Comparison of ENCODE assay signal across 30 cellular contexts in the genomic region with DNA sequence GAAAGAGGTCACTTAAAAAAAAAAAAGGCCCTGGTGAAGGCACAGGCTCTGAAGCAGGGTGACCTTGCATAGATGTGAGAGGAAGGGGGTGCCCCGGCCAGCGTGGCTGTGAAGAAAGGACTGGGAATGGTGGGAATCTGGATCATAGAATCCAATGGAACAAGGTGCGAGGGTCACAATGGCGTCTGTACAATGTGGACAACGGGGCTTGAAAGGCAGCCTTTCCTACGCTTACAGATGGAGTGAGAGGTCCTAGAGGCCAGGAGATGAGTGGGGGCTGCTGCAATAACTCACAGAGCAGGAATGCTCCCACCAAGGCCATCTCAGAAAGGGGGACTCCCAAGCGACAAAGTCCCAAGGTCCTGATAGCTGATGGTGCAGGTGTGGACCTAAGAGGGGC.
"Had no signal": no experiment of that assay in that cellular context is flagged by ENCODE, and none has a peak within 500 bp of the region (broad histone marks: within the 10 kb centered on the region; RNA-seq: fewer than 3 reads in every experiment).

No MANE protein-coding gene starts in this region.

- H3K4me3 ChIP-seq: K562, MG63, SK-N-MC had no signal

- H3K27ac Mint-ChIP-seq: activated naive CD4-positive, alpha-beta T cell treated with anti-CD3 and anti-CD28 coated beads, Interleukin-2, amount 10 ng/mL, durations not matched to agents 7 days and 5 days; activated naive CD8-positive, alpha-beta T cell; activated naive CD8-positive, alpha-beta T cell treated with anti-CD3 and anti-CD28 coated beads, Interleukin-2, amount 50 U/mL, for 24 hours; brain had no signal

- H3K36me3 ChIP-seq: MG63, WERI-Rb-1 had no signal

- H3K9me3 Mint-ChIP-seq: activated naive CD4-positive, alpha-beta T cell treated with anti-CD3 and anti-CD28 coated beads, Interleukin-2, amount 10 ng/mL, durations not matched to agents 7 days and 5 days; activated naive CD8-positive, alpha-beta T cell treated with anti-CD3 and anti-CD28 coated beads, Interleukin-2, amount 50 U/mL, for 24 hours; brain had no signal

- H3K4me3 Mint-ChIP-seq: activated CD8-positive, alpha-beta T cell treated with anti-CD3 and anti-CD28 coated beads, Interleukin-2, amount 10 ng/mL, durations not matched to agents 7 days and 5 days; activated naive CD4-positive, alpha-beta T cell treated with anti-CD3 and anti-CD28 coated beads, Interleukin-2, amount 10 ng/mL, durations not matched to agents 7 days and 5 days; activated naive CD8-positive, alpha-beta T cell; activated naive CD8-positive, alpha-beta T cell treated with anti-CD3 and anti-CD28 coated beads, Interleukin-2, amount 50 U/mL, for 24 hours; brain had no signal

- H3K9me3 ChIP-seq: MG63 had no signal

- H3K27me3 ChIP-seq: MG63 had no signal

- DNase-seq: activated CD4-positive, alpha-beta T cell treated with anti-CD3 and anti-CD28 coated beads for 1 hour; activated CD4-positive, alpha-beta T cell treated with anti-CD3 and anti-CD28 coated beads for 48 hours; activated CD4-positive, alpha-beta T cell treated with anti-CD3 and anti-CD28 coated beads, Interleukin-2, amount 50 U/mL, for 48 hours; activated CD4-positive, CD25-positive, alpha-beta regulatory T cell; activated CD8-positive, alpha-beta T cell treated with anti-CD3 and anti-CD28 coated beads, Interleukin-2, amount 10 ng/mL, durations not matched to agents 7 days and 5 days; activated effector memory CD4-positive, alpha-beta T cell treated with Interleukin-2 at 50 U/mL for 16 hours; activated naive CD4-positive, alpha-beta T cell treated with anti-CD3 and anti-CD28 coated beads, Interleukin-2, amount 10 ng/mL, durations not matched to agents 7 days and 5 days; activated naive CD8-positive, alpha-beta T cell treated with anti-CD3 and anti-CD28 coated beads, Interleukin-2, amount 50 U/mL, for 24 hours; activated T-cell treated with anti-CD3 and anti-CD28 coated beads, Interleukin-2, amount 50 U/mL, for 48 hours; anterior cingulate cortex; central memory CD4-positive, alpha-beta T cell; MG63; NCI-H1048; NCI-H1105 treated with DMSO at 0.1 percent for 48 hours; NCI-H1436 treated with DMSO at 0.1 percent for 48 hours; NCI-H1694 treated with DMSO at 0.1 percent for 48 hours; NCI-H2029; NCI-H510A; NCI-H526; NCI-H748 treated with DMSO at 0.1 percent for 48 hours; NK-92 treated with Interleukin-12 subunit alpha and Interleukin-12 subunit beta, amount 100 ng/mL, for 24 hours; PC-3; Right ventricle myocardium superior; T1000; WERI-Rb-1 had no signal

- ATAC-seq: activated CD8-positive, alpha-beta T cell treated with anti-CD3 and anti-CD28 coated beads, Interleukin-2, amount 10 ng/mL, durations not matched to agents 7 days and 5 days; activated naive CD8-positive, alpha-beta T cell treated with anti-CD3 and anti-CD28 coated beads, Interleukin-2, amount 50 U/mL, for 24 hours; K562; PC-3 had no signal

- H3K36me3 Mint-ChIP-seq: brain had no signal

- H3K27me3 Mint-ChIP-seq: activated naive CD4-positive, alpha-beta T cell treated with anti-CD3 and anti-CD28 coated beads, Interleukin-2, amount 10 ng/mL, durations not matched to agents 7 days and 5 days; activated naive CD8-positive, alpha-beta T cell; activated naive CD8-positive, alpha-beta T cell treated with anti-CD3 and anti-CD28 coated beads, Interleukin-2, amount 50 U/mL, for 24 hours had no signal

- H3K4me1 Mint-ChIP-seq: activated naive CD4-positive, alpha-beta T cell treated with anti-CD3 and anti-CD28 coated beads, Interleukin-2, amount 10 ng/mL, durations not matched to agents 7 days and 5 days; activated naive CD8-positive, alpha-beta T cell treated with anti-CD3 and anti-CD28 coated beads, Interleukin-2, amount 50 U/mL, for 24 hours had no signal

- H3K27ac ChIP-seq: RWPE1, SK-N-MC, WERI-Rb-1 had no signal
